Comparison of ENCODE assay signal across 28 cellular contexts in the genomic region with DNA sequence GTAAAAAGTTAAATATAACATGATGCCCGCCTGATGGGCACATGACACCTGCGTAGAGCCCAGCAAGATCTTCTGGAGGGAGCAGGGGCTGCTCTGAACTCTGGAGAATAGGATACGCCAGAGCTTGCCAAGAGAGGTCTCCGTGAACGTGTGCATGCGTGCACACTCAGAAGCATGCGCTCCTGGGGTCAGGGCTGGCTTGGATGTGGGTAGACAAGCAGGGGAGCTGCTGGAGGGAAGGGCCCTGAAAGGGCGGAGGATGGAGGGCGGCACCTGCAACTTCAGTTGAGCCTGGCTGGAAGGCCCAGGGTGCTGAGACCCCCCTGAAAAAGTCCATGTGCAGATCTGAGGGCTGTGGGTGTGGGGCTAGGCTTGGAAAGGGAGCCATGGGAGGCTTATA.
"Had no signal": no experiment of that assay in that cellular context is flagged by ENCODE, and none has a peak within 500 bp of the region (broad histone marks: within the 10 kb centered on the region; RNA-seq: fewer than 3 reads in every experiment).

No MANE protein-coding gene starts in this region.

- H3K27me3 Mint-ChIP-seq: stimulated activated memory B cell treated with anti-CD40 and anti-IgM and Interleukin-4, amounts not matched to agents 10 μg/mL and 1 μg/mL and 100 μg/mL, for 72 hours; stimulated activated naive B cell treated with anti-CD40 and anti-IgM and Interleukin-4, amounts not matched to agents 10 μg/mL and 1 μg/mL and 100 μg/mL, for 72 hours; stimulated activated naive CD8-positive, alpha-beta T cell treated with anti-CD3 and anti-CD28 coated beads, Interleukin-15, amount 100 ng/mL, for 72 hours; stimulated activated naive CD8-positive, alpha-beta T cell treated with anti-CD3 and anti-CD28 coated beads, Interleukin-15, Interleukin-2, amounts not matched to agents 100 ng/mL and 50 ng/mL, for 24 hours had no signal

- H3K27ac ChIP-seq: stomach, suprapubic skin, testis, thoracic aorta, thyroid gland, tibial artery, tibial nerve, transverse colon, upper lobe of left lung, upper lobe of right lung, uterus, vagina had no signal

- H3K4me3 Mint-ChIP-seq: stimulated activated effector memory CD8-positive, alpha-beta T cell treated with anti-CD3 and anti-CD28 coated beads, Interleukin-12 subunit alpha, Interleukin-12 subunit beta, amount 100 ng/mL, for 72 hours; stimulated activated memory B cell treated with anti-CD40 and anti-IgM and Interleukin-4, amounts not matched to agents 10 μg/mL and 1 μg/mL and 100 μg/mL, for 72 hours; stimulated activated naive B cell treated with anti-CD40 and anti-IgM and Interleukin-4, amounts not matched to agents 10 μg/mL and 1 μg/mL and 100 μg/mL, for 72 hours; stimulated activated naive CD8-positive, alpha-beta T cell treated with anti-CD3 and anti-CD28 coated beads, Interleukin-15, amount 100 ng/mL, for 72 hours; stimulated activated naive CD8-positive, alpha-beta T cell treated with anti-CD3 and anti-CD28 coated beads, Interleukin-15, Interleukin-2, amounts not matched to agents 100 ng/mL and 50 ng/mL, for 24 hours; type B pancreatic cell had no signal

- H3K27me3 ChIP-seq: stomach, suprapubic skin, testis, thyroid gland, tibial artery, tibial nerve, transverse colon, upper lobe of left lung, upper lobe of right lung, uterus, vagina had no signal

- H3K36me3 ChIP-seq: stomach, suprapubic skin, thoracic aorta, thyroid gland, tibial artery, tibial nerve, transverse colon, upper lobe of left lung, upper lobe of right lung, uterus, vagina had no signal

- ATAC-seq: stimulated activated effector memory CD8-positive, alpha-beta T cell treated with anti-CD3 and anti-CD28 coated beads, Interleukin-12 subunit alpha, Interleukin-12 subunit beta, amount 100 ng/mL, for 72 hours; stimulated activated memory B cell treated with anti-CD40 and anti-IgM and Interleukin-4, amounts not matched to agents 10 μg/mL and 1 μg/mL and 100 μg/mL, for 72 hours; stimulated activated naive B cell treated with anti-CD40 and anti-IgM and Interleukin-4, amounts not matched to agents 10 μg/mL and 1 μg/mL and 100 μg/mL, for 72 hours; stimulated activated naive CD8-positive, alpha-beta T cell treated with anti-CD3 and anti-CD28 coated beads, Interleukin-15, Interleukin-2, amounts not matched to agents 100 U/mL and 50 U/mL, for 24 hours had no signal

- H3K4me3 ChIP-seq: stomach, suprapubic skin, testis, thoracic aorta, thyroid gland, tibial artery, tibial nerve, transverse colon, upper lobe of left lung, upper lobe of right lung, uterus, vagina had no signal

- H3K9me3 ChIP-seq: suprapubic skin, testis, thoracic aorta, thyroid gland, tibial artery, transverse colon, upper lobe of left lung, upper lobe of right lung, uterus, vagina had no signal

- H3K4me1 ChIP-seq: stomach, suprapubic skin, testis, thyroid gland, tibial artery, tibial nerve, transverse colon, upper lobe of left lung, upper lobe of right lung, uterus, vagina had no signal

- DNase-seq: stimulated activated CD4-positive, alpha-beta T cell treated with anti-CD3 and anti-CD28 coated beads, Interleukin-2, amount 100 ng/mL, for 48 hours; stimulated activated CD4-positive, alpha-beta T cell treated with anti-CD3 and anti-CD28 coated beads, Interleukin-4, amount 100 ng/mL, for 1 hour; stimulated activated CD4-positive, alpha-beta T cell treated with anti-CD3 and anti-CD28 coated beads, Interleukin-4, amount 100 ng/mL, for 24 hours; stimulated activated CD4-positive, alpha-beta T cell treated with anti-CD3 and anti-CD28 coated beads, Interleukin-4, amount 100 ng/mL, for 4 hours; stimulated activated CD8-positive, alpha-beta memory T cell treated with anti-CD3 and anti-CD28 coated beads, Interleukin-4, amount 100 ng/mL, for 48 hours; stimulated activated naive B cell treated with anti-CD40 and anti-IgM and Interleukin-4, amounts not matched to agents 10 μg/mL and 1 μg/mL and 100 μg/mL, for 72 hours; stimulated activated naive CD4-positive, alpha-beta T cell; stimulated activated naive CD4-positive, alpha-beta T cell treated with Interleukin-2 at 50 U/mL for 16 hours; stimulated activated naive CD8-positive, alpha-beta T cell treated with anti-CD3 and anti-CD28 coated beads, Interleukin-15, amount 100 ng/mL, for 72 hours; stimulated activated naive CD8-positive, alpha-beta T cell treated with anti-CD3 and anti-CD28 coated beads, Interleukin-15, Interleukin-2, amounts not matched to agents 100 U/mL and 50 U/mL, for 24 hours; stomach; substantia nigra; testis; thyroid gland; tibial artery; transverse colon; trophoblast cell; upper lobe of right lung; uterus had no signal

- H3K9me3 Mint-ChIP-seq: stimulated activated naive CD8-positive, alpha-beta T cell treated with anti-CD3 and anti-CD28 coated beads, Interleukin-15, amount 100 ng/mL, for 72 hours; stimulated activated naive CD8-positive, alpha-beta T cell treated with anti-CD3 and anti-CD28 coated beads, Interleukin-15, Interleukin-2, amounts not matched to agents 100 ng/mL and 50 ng/mL, for 24 hours; type B pancreatic cell had no signal

- H3K36me3 Mint-ChIP-seq: stimulated activated effector memory CD8-positive, alpha-beta T cell treated with anti-CD3 and anti-CD28 coated beads, Interleukin-12 subunit alpha, Interleukin-12 subunit beta, amount 100 ng/mL, for 72 hours; stimulated activated memory B cell treated with anti-CD40 and anti-IgM and Interleukin-4, amounts not matched to agents 10 μg/mL and 1 μg/mL and 100 μg/mL, for 72 hours; stimulated activated naive B cell treated with anti-CD40 and anti-IgM and Interleukin-4, amounts not matched to agents 10 μg/mL and 1 μg/mL and 100 μg/mL, for 72 hours; type B pancreatic cell had no signal

- H3K4me1 Mint-ChIP-seq: stimulated activated effector memory CD8-positive, alpha-beta T cell treated with anti-CD3 and anti-CD28 coated beads, Interleukin-12 subunit alpha, Interleukin-12 subunit beta, amount 100 ng/mL, for 72 hours; stimulated activated memory B cell treated with anti-CD40 and anti-IgM and Interleukin-4, amounts not matched to agents 10 μg/mL and 1 μg/mL and 100 μg/mL, for 72 hours; stimulated activated naive B cell treated with anti-CD40 and anti-IgM and Interleukin-4, amounts not matched to agents 10 μg/mL and 1 μg/mL and 100 μg/mL, for 72 hours; stimulated activated naive CD8-positive, alpha-beta T cell treated with anti-CD3 and anti-CD28 coated beads, Interleukin-15, amount 100 ng/mL, for 72 hours had no signal

- H3K27ac Mint-ChIP-seq: stimulated activated effector memory CD8-positive, alpha-beta T cell treated with anti-CD3 and anti-CD28 coated beads, Interleukin-12 subunit alpha, Interleukin-12 subunit beta, amount 100 ng/mL, for 72 hours; stimulated activated memory B cell treated with anti-CD40 and anti-IgM and Interleukin-4, amounts not matched to agents 10 μg/mL and 1 μg/mL and 100 μg/mL, for 72 hours; stimulated activated naive B cell treated with anti-CD40 and anti-IgM and Interleukin-4, amounts not matched to agents 10 μg/mL and 1 μg/mL and 100 μg/mL, for 72 hours; stimulated activated naive CD8-positive, alpha-beta T cell treated with anti-CD3 and anti-CD28 coated beads, Interleukin-15, amount 100 ng/mL, for 72 hours; stimulated activated naive CD8-positive, alpha-beta T cell treated with anti-CD3 and anti-CD28 coated beads, Interleukin-15, Interleukin-2, amounts not matched to agents 100 ng/mL and 50 ng/mL, for 24 hours; type B pancreatic cell had no signal
